14 cellular contexts compared by ENCODE assay signal in the genomic region with DNA sequence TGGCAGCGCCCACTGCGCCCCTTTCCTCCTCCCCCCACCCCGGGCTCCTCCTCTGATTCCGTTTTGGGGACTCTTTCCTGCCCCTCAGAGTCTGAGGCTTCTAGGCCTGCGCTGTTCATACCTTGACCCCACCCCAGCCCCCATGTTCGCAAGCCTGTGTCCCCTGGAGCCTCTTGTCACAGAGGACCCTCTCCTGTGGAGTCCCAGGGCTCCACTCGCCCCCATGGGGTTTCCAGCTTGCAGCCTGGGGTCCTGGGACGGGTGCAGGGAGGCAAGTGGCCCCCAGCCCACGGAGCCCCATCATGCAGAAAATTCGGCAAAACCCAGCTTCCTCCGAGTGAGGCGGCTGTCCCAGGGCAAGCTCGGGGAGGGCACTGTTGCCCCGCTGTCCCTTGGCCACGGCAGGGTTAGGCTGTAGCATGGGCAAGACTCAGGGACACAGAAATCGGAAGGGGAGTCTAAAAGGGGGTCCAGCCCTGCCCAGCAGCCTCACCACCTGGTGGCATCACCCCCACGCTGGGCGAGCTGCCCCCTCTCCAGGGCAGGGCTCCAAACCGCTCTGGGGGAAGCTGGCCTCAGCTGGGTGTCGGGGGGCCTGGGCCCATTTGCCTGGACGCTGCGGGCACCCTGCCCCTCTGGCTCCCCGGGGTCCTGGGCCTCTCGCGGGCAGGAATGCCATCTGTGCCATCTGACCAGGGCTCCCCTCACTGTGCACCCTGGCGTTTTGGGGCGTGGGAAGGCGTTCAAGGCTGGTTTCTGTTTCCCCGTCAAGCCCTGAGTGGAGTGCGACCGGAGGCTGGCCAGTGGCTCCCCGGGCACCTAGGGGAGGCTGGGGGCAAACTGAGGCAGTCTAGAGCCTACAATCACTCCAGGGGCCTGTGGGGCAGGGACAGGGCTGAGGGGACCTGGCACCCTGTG.
"Had no signal": no experiment of that assay in that cellular context is flagged by ENCODE, and none has a peak within 500 bp of the region (broad histone marks: within the 10 kb centered on the region; RNA-seq: fewer than 3 reads in every experiment).

No MANE protein-coding gene starts in this region.

- H3K9me3 ChIP-seq: body of pancreas, colonic mucosa, testis had no signal

- ATAC-seq: activated CD4-positive, alpha-beta T cell treated with anti-CD3 and anti-CD28 coated beads for 36 hours; activated CD8-positive, alpha-beta memory T cell treated with anti-CD3 and anti-CD28 coated beads, Interleukin-2, amount 10 ng/mL, durations not matched to agents 7 days and 5 days; body of pancreas; esophagus mucosa; left colon had no signal

- H3K4me3 ChIP-seq: body of pancreas, colonic mucosa, SK-N-MC, testis had no signal

- H3K36me3 ChIP-seq: colonic mucosa had no signal

- H3K27me3 ChIP-seq: body of pancreas, colonic mucosa, testis had no signal

- DNase-seq: activated CD4-positive, alpha-beta memory T cell treated with anti-CD3 and anti-CD28 coated beads for 36 hours; activated CD4-positive, alpha-beta T cell treated with anti-CD3 and anti-CD28 coated beads for 36 hours; activated CD8-positive, alpha-beta memory T cell treated with anti-CD3 and anti-CD28 coated beads, Interleukin-2, amount 10 ng/mL, durations not matched to agents 7 days and 5 days; activated naive CD4-positive, alpha-beta T cell treated with Interleukin-2 at 50 U/mL for 16 hours; activated naive CD8-positive, alpha-beta T cell treated with anti-CD3 and anti-CD28 coated beads, Interleukin-2, amount 10 ng/mL, durations not matched to agents 7 days and 5 days; amygdala; body of pancreas; central memory CD4-positive, alpha-beta T cell; colonic mucosa; left colon; midbrain; testis had no signal

- H3K27ac ChIP-seq: body of pancreas, colonic mucosa, SK-N-MC, testis had no signal
